In genomic region chr3:56988458-56988857, GRCh38 we compare ENCODE assay signal across 11 cellular contexts.
DNase-seq lines count a peak whose midpoint lies in the region; ATAC-seq and TF ChIP-seq lines count a peak whose summit lies in the region.
"Had no signal": no experiment of that assay in that cellular context is flagged by ENCODE, and none has a peak within 500 bp of the region (broad histone marks: within the 10 kb centered on the region; RNA-seq: fewer than 3 reads in every experiment).

No MANE protein-coding gene starts in this region.

- DNase-seq in D341Med (ENCODE audit: low spot score), result peak; percentile 76
- peak in 2 of 4 donors; percentile 20 to 28 for DNase-seq in body of pancreas
- DNase-seq in myocyte (ENCODE audit: low read depth), result peak; percentile 36
- DNase-seq in OCI-M1 (lab: John Stamatoyannopoulos, UW), result no peak
- no peak for DNase-seq in GDM1 (lab: John Stamatoyannopoulos, UW)
- DNase-seq: SIG-M5 had no signal

- no peaks in the 10 kb centered on the region for H3K9me3 ChIP-seq in body of pancreas
- H3K9me3 ChIP-seq: tibial artery had no signal

- H3K4me3 ChIP-seq in body of pancreas, result no peak overlapping the region
- H3K4me3 ChIP-seq: K562, tibial artery had no signal

- no peaks in the 10 kb centered on the region for H3K36me3 ChIP-seq in body of pancreas (replicated peaks in 1 of 2; ENCODE audit: insufficient read depth in 1 of 2, low read depth in 2 of 2)
- H3K36me3 ChIP-seq: tibial artery had no signal

- no peak for TF ChIP-seq CTCF in body of pancreas (IDR thresholded peaks at IDR 0.05)

- no peak for TF ChIP-seq POLR2A in body of pancreas (IDR thresholded peaks at IDR 0.05)

- ATAC-seq in HG02759 (IDR thresholded peaks at IDR 0.05; ENCODE audit: unreplicated experiment) (peak; percentile 13), body of pancreas (peak; percentile 41), HG02610 (IDR thresholded peaks at IDR 0.05; ENCODE audit: unreplicated experiment) (no peak), GM18870 (IDR thresholded peaks at IDR 0.05; ENCODE audit: unreplicated experiment) (no peak)

- peak overlapping the region in 1 of 4 donors; percentile 71 for H3K27ac ChIP-seq in body of pancreas
- H3K27ac ChIP-seq: tibial artery had no signal

- WGBS in body of pancreas, 2 donors, result 27 to 33% methylated on average over 2 of the region's 2 CpGs

- intact Hi-C loops in body of pancreas (cut with DNase I), result loop anchor here (5.0 to 10.0 kb wide), 2 partner anchors 184 to 286 kb away; partner anchors contain the start of gene ARHGEF3

- H3K4me1 ChIP-seq in body of pancreas, result peaks cover 27% of the 10 kb centered on the region

- no peaks in the 10 kb centered on the region for H3K27me3 ChIP-seq in body of pancreas

Comparison
In these comparisons a context has a peak if more than half of its experiments do, and no peak if none do; other contexts are left out.
1. DNase-seq: peak in D341Med (single experiment) and myocyte (single experiment); none in OCI-M1 (single experiment) and GDM1 (single experiment).
2. ATAC-seq: peak in HG02759 (single experiment) and body of pancreas (single experiment); none in HG02610 (single experiment) and GM18870 (single experiment).